ENCODE assay signal across 21 cellular contexts in the genomic region with DNA sequence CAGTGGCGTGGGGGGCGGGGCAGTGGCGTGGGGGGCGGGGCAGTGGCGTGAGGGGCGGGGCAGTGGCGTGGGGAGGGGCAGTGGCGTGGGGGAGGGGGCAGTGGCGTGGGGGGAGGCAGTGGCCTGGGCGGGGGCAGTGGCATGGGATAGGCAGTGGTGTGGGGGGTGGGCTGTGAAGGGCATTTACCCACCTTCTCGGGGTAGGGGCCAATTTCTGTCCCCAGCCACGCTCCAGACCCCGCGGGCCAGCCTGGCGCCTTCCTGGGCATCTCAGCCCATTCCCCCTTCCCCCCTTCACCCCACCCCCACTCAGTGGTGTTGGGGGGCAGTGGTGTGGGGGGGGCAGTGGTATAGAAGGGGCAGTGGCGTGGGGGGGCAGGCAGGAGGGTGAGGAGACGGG.
DNase-seq lines count a peak whose midpoint lies in the region; ATAC-seq and TF ChIP-seq lines count a peak whose summit lies in the region.
"Had no signal": no experiment of that assay in that cellular context is flagged by ENCODE, and none has a peak within 500 bp of the region (broad histone marks: within the 10 kb centered on the region; RNA-seq: fewer than 3 reads in every experiment).

No MANE protein-coding gene starts in this region.

- intact Hi-C loops in vagina (cut with DNase I), result no loop called here

- H3K36me3 ChIP-seq in mesenchymal stem cell (ENCODE audit: control insufficient read depth in 1 of 2, insufficient read depth in 2 of 2, low read depth in 1 of 2, low read length in 2 of 2) (no peaks in the 10 kb centered on the region), vagina (no peaks in the 10 kb centered on the region)
- H3K36me3 ChIP-seq: Peyer's patch had no signal

- POLR2A ChIA-PET in RWPE1 (lab: Yijun Ruan, JAX; ENCODE audit: low non-redundant PET), result no interaction called here

- no peak overlapping the region for H2AFZ ChIP-seq in mesenchymal stem cell (ENCODE audit: low read depth, low read length)

- H4K8ac ChIP-seq in mesenchymal stem cell (ENCODE audit: low read length), result no peak overlapping the region

- H3K79me1 ChIP-seq in mesenchymal stem cell (replicated peaks; ENCODE audit: low read length, poor library complexity, severe bottlenecking), result no peaks in the 10 kb centered on the region

- H3K18ac ChIP-seq in mesenchymal stem cell (ENCODE audit: low read depth in 1 of 2, low read length in 2 of 2), result no peak overlapping the region

- no peak overlapping the region for H2BK5ac ChIP-seq in mesenchymal stem cell (ENCODE audit: low read depth, low read length, poor library complexity, severe bottlenecking)

- H3K4ac ChIP-seq in mesenchymal stem cell (ENCODE audit: low read depth in 1 of 2, low read length in 2 of 2), result peak overlapping the region in 1 of 2 experiments; percentile 35

- no CpG with 5 or more reads among the region's 17 CpGs for WGBS in mesenchymal stem cell

- H3K27me3 Mint-ChIP-seq in stimulated activated naive CD8-positive, alpha-beta T cell treated with anti-CD3 and anti-CD28 coated beads, Interleukin-15, amount 100 ng/mL, for 72 hours, result no peaks in the 10 kb centered on the region
- H3K27me3 Mint-ChIP-seq: CD4-positive, CD25-positive, alpha-beta regulatory T cell had no signal

- no peak for DNase-seq in stimulated activated naive CD8-positive, alpha-beta T cell treated with anti-CD3 and anti-CD28 coated beads, Interleukin-15, amount 100 ng/mL, for 72 hours
- no peak for DNase-seq in stimulated activated naive CD8-positive, alpha-beta T cell treated with anti-CD3 and anti-CD28 coated beads, Interleukin-15, Interleukin-2, amounts not matched to agents 100 U/mL and 50 U/mL, for 24 hours
- DNase-seq in RWPE1 (ENCODE audit: low spot score) (no peak), mesenchymal stem cell (no peak), vagina (ENCODE audit: extremely low spot score in 2 of 2) (no peak), NCI-H748 treated with DMSO at 0.1 percent for 48 hours (lab: John Stamatoyannopoulos, UW) (no peak), SKM-1 (lab: John Stamatoyannopoulos, UW; ENCODE audit: unreplicated experiment) (no peak)
- DNase-seq: AML-193, Calu3, DMS79, GDM1, NCI-H1048, NCI-H146, NCI-H2081 treated with DMSO at 0.1 percent for 48 hours, NCI-H226, NCI-H526 treated with DMSO at 0.1 percent for 48 hours, Peyer's patch, SHP77 had no signal

- no peak overlapping the region for H4K91ac ChIP-seq in mesenchymal stem cell (ENCODE audit: low read length)

- H3K4me1 Mint-ChIP-seq in stimulated activated naive CD8-positive, alpha-beta T cell treated with anti-CD3 and anti-CD28 coated beads, Interleukin-15, amount 100 ng/mL, for 72 hours, result peaks cover 33% of the 10 kb centered on the region

- H3K4me1 ChIP-seq in mesenchymal stem cell (ENCODE audit: control insufficient read depth, insufficient read depth, low read depth, low read length) (peaks cover 15% of the 10 kb centered on the region), vagina (peaks cover 38% of the 10 kb centered on the region)

- H3K9me3 ChIP-seq in mesenchymal stem cell (ENCODE audit: control insufficient read depth, low read length) (peaks cover 6% of the 10 kb centered on the region), vagina (no peaks in the 10 kb centered on the region)
- H3K9me3 ChIP-seq: Peyer's patch had no signal

- no peak overlapping the region for H2AK5ac ChIP-seq in mesenchymal stem cell (ENCODE audit: low read length, severe bottlenecking)

- peak; percentile 46 for ATAC-seq in stimulated activated naive CD8-positive, alpha-beta T cell treated with anti-CD3 and anti-CD28 coated beads, Interleukin-15, amount 100 ng/mL, for 72 hours
- ATAC-seq in stimulated activated naive CD8-positive, alpha-beta T cell treated with anti-CD3 and anti-CD28 coated beads, Interleukin-15, Interleukin-2, amounts not matched to agents 100 U/mL and 50 U/mL, for 24 hours, result no peak
- ATAC-seq in HG03196 (IDR thresholded peaks at IDR 0.05; ENCODE audit: unreplicated experiment), result no peak

- TF ChIP-seq POLR2A in vagina (IDR thresholded peaks at IDR 0.05), result no peak

- no peaks in the 10 kb centered on the region for H3K9me3 Mint-ChIP-seq in stimulated activated naive CD8-positive, alpha-beta T cell treated with anti-CD3 and anti-CD28 coated beads, Interleukin-15, amount 100 ng/mL, for 72 hours

- H2BK12ac ChIP-seq in mesenchymal stem cell (ENCODE audit: low read length in 2 of 2), result peak overlapping the region in 1 of 2 experiments; percentile 97

- TF ChIP-seq CTCF in RWPE1 (conservative IDR thresholded peaks at IDR 0.05; ENCODE audit: low read depth) (no peak), vagina (IDR thresholded peaks at IDR 0.05) (no peak)

- no peak overlapping the region for H3K14ac ChIP-seq in mesenchymal stem cell (ENCODE audit: low read length in 2 of 2)

- H3K23ac ChIP-seq in mesenchymal stem cell (ENCODE audit: low read length in 2 of 2), result no peak overlapping the region

- no peak overlapping the region for H3K4me3 ChIP-seq in mesenchymal stem cell (ENCODE audit: insufficient read depth in 1 of 2, low read depth in 1 of 2, low read length in 2 of 2)
- no peak overlapping the region for H3K4me3 ChIP-seq in vagina
- H3K4me3 ChIP-seq: Peyer's patch had no signal

- H3K4me2 ChIP-seq in mesenchymal stem cell (ENCODE audit: low read length, poor library complexity, severe bottlenecking), result no peak overlapping the region

- H2BK15ac ChIP-seq in mesenchymal stem cell (ENCODE audit: low read depth, poor library complexity, severe bottlenecking), result no peak overlapping the region

- H3K9ac ChIP-seq in mesenchymal stem cell (ENCODE audit: low read length), result no peak overlapping the region

- peak overlapping the region; percentile 66 for H2BK120ac ChIP-seq in mesenchymal stem cell (ENCODE audit: low read depth, low read length)

- H3K27ac ChIP-seq in RWPE1 (peak overlapping the region; percentile 97), mesenchymal stem cell (ENCODE audit: low read length, poor library complexity, severe bottlenecking) (no peak overlapping the region), vagina (peak overlapping the region; percentile 57)
- H3K27ac ChIP-seq: Peyer's patch had no signal

- H3K27ac Mint-ChIP-seq in stimulated activated naive CD8-positive, alpha-beta T cell treated with anti-CD3 and anti-CD28 coated beads, Interleukin-15, amount 100 ng/mL, for 72 hours, result no peak overlapping the region
- H3K27ac Mint-ChIP-seq: H9 had no signal

- H3K27me3 ChIP-seq in mesenchymal stem cell (ENCODE audit: control insufficient read depth in 1 of 2, insufficient read depth in 1 of 2, low read length in 2 of 2) (peaks cover 0 to 3% of the 10 kb centered on the region in 2 experiments), vagina (no peaks in the 10 kb centered on the region)
- H3K27me3 ChIP-seq: Peyer's patch had no signal

- no peak overlapping the region for H3K4me3 Mint-ChIP-seq in stimulated activated naive CD8-positive, alpha-beta T cell treated with anti-CD3 and anti-CD28 coated beads, Interleukin-15, amount 100 ng/mL, for 72 hours
- H3K4me3 Mint-ChIP-seq: H9 had no signal

- CTCF ChIA-PET in RWPE1 (lab: Yijun Ruan, JAX), result no interaction called here
